In genomic region chr9:131319486-131319885, GRCh38 we compare ENCODE assay signal across 21 cellular contexts. TPM values are rescaled to one million over a fixed set of nuclear protein-coding genes. Genes with fewer than 3 reads are reported as not detected.
"Had no signal": no experiment of that assay in that cellular context is flagged by ENCODE, and none has a peak within 500 bp of the region (broad histone marks: within the 10 kb centered on the region; RNA-seq: fewer than 3 reads in every experiment).

No MANE protein-coding gene starts in this region.

- H3K27ac ChIP-seq: brain microvascular endothelial cell, foreskin keratinocyte, left lung, parathyroid adenoma, upper lobe of left lung had no signal

- H3K9me3 ChIP-seq: left lung, upper lobe of left lung had no signal

- H3K9me3 Mint-ChIP-seq: activated naive CD8-positive, alpha-beta T cell treated with anti-CD3 and anti-CD28 coated beads, Interleukin-2, amount 10 ng/mL, durations not matched to agents 7 days and 5 days; naive thymus-derived CD8-positive, alpha-beta T cell had no signal

- H3K4me1 Mint-ChIP-seq: activated naive CD8-positive, alpha-beta T cell treated with anti-CD3 and anti-CD28 coated beads, Interleukin-2, amount 10 ng/mL, durations not matched to agents 7 days and 5 days; naive thymus-derived CD8-positive, alpha-beta T cell had no signal

- H3K27ac Mint-ChIP-seq: activated naive CD8-positive, alpha-beta T cell treated with anti-CD3 and anti-CD28 coated beads, Interleukin-2, amount 10 ng/mL, durations not matched to agents 7 days and 5 days; naive thymus-derived CD8-positive, alpha-beta T cell had no signal

- H3K36me3 Mint-ChIP-seq: activated naive CD8-positive, alpha-beta T cell treated with anti-CD3 and anti-CD28 coated beads, Interleukin-2, amount 10 ng/mL, durations not matched to agents 7 days and 5 days; naive thymus-derived CD8-positive, alpha-beta T cell had no signal

- H3K36me3 ChIP-seq: brain microvascular endothelial cell, left lung, upper lobe of left lung had no signal

- H3K27me3 ChIP-seq: brain microvascular endothelial cell, left lung, upper lobe of left lung had no signal

- H3K4me3 Mint-ChIP-seq: activated naive CD8-positive, alpha-beta T cell treated with anti-CD3 and anti-CD28 coated beads, Interleukin-2, amount 10 ng/mL, durations not matched to agents 7 days and 5 days; naive thymus-derived CD8-positive, alpha-beta T cell had no signal

- DNase-seq: activated CD4-positive, alpha-beta T cell treated with anti-CD3 and anti-CD28 coated beads, Interleukin-2, amount 50 U/mL, for 1 hour; activated CD8-positive, alpha-beta memory T cell treated with anti-CD3 and anti-CD28 coated beads for 24 hours; activated gamma-delta T cell treated with Interleukin-2 at 50 U/mL for 16 hours; activated naive CD8-positive, alpha-beta T cell treated with anti-CD3 and anti-CD28 coated beads, Interleukin-2, amount 10 ng/mL, durations not matched to agents 7 days and 5 days; brain microvascular endothelial cell; effector CD8-positive, alpha-beta T cell; foreskin keratinocyte; head of caudate nucleus; islet precursor cell; mesenchymal stem cell; naive thymus-derived CD8-positive, alpha-beta T cell; retina; small intestine; stimulated activated CD4-positive, alpha-beta T cell treated with anti-CD3 and anti-CD28 coated beads, Interleukin-4, amount 100 ng/mL, for 4 hours; stimulated activated CD8-positive, alpha-beta memory T cell treated with anti-CD3 and anti-CD28 coated beads, Interleukin-4, amount 100 ng/mL, for 48 hours; stimulated activated naive CD4-positive, alpha-beta T cell treated with Interleukin-2 at 50 U/mL for 16 hours; SW 1271 had no signal

- H3K4me3 ChIP-seq: left lung, upper lobe of left lung had no signal

- H3K4me1 ChIP-seq: foreskin keratinocyte, left lung, parathyroid adenoma had no signal

RNA-seq across cellular contexts. Expression of gene PLPP7, which starts 30.0 kb away (rescaled TPM):
- total RNA-seq: foreskin keratinocyte; T-helper 2 cell treated with Interferon-gamma antibody and Interleukin-4, amounts not matched to agents 100 ng/mL and 5 ng/mL, for 36 hours had no signal
